In the genomic region with DNA sequence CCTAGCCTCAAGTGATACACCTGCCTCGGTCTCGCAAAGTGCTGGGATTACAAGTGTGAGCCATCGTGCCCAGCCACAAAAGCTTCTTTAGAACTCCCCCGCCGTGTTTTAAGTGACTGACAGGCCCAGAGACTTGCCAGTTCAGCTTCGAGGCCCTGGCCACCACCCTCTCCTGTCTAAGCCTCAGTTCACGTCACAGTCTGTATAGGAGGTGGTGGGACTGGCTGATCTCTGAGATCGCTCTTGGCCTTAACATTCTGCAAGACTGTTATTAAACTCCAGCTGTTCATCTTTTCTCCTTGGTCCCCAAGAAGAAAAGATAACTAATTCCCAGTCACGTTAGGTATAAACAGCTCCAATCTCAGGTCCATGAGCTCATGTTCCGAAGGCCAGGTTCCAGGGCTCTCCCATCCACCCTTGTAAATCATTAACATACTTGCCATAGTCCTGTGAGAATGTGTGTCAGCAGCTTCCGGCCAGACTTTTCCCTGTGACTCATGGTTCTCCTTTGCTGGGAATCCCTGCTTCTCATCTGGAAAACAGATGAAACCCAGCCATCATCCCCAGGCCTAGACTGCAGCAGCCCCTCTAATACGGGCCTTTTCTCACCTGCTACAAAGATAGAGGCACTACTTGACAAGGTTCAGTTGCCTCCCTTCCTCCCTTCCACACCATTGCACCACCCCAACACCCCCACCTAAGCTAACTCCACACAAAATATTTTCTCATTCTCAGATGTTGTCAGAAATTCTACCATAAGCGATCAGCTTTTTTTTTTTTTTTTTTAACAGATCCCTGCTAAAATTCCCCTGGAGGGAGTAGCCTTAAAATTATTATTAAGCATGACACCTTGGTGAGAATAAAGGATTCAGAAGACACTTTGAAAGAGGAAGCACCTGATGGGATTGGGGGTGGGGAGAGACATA, we compare ENCODE assay signal across 8 cellular contexts. TPM values are rescaled to one million over a fixed set of nuclear protein-coding genes. Genes with fewer than 3 reads are reported as not detected.
DNase-seq lines count a peak whose midpoint lies in the region; ATAC-seq and TF ChIP-seq lines count a peak whose summit lies in the region.

No MANE protein-coding gene starts in this region.

- peak; percentile 94 for DNase-seq in AG08395 (ENCODE audit: low spot score)
- DNase-seq in dermis microvascular lymphatic vessel endothelial cell (ENCODE audit: low read depth in 2 of 2) = peak; percentile 81 to 97
- DNase-seq in mucosa of gallbladder (ENCODE audit: low spot score) = peak; percentile 84
- DNase-seq in NOMO-1 treated with dmso at 0.1 percent for 144 hours (lab: John Stamatoyannopoulos, UW; ENCODE audit: unreplicated experiment) = no peak
- DNase-seq in Kasumi-1 (lab: John Stamatoyannopoulos, UW) = no peak
- no peak for DNase-seq in cerebellum (ENCODE audit: low spot score)

- TF ChIP-seq RAD21 in Ishikawa (IDR thresholded peaks at IDR 0.05; ENCODE audit: low read depth) = no peak

- ATAC-seq in HG03565 (IDR thresholded peaks at IDR 0.05; ENCODE audit: unreplicated experiment) = no peak

- no peak for TF ChIP-seq EP300 in Ishikawa (IDR thresholded peaks at IDR 0.05; ENCODE audit: borderline replicate concordance)

TF ChIP-seq in Ishikawa, 13 proteins besides CTCF, POLR2A, EP300 and RAD21:
- 0 out of 2 replicates have a peak, but pooled peaks have one; percentile 16 for TF ChIP-seq TEAD4 (IDR thresholded peaks at IDR 0.05)
- TF ChIP-seq, protein P1, sequence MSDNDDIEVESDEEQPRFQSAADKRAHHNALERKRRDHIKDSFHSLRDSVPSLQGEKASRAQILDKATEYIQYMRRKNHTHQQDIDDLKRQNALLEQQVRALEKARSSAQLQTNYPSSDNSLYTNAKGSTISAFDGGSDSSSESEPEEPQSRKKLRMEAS (IDR thresholded peaks at IDR 0.05) = no peak
- TF ChIP-seq CREB1 (IDR thresholded peaks at IDR 0.05; ENCODE audit: low read depth) = no peak
- no peak for TF ChIP-seq CEBPB (IDR thresholded peaks at IDR 0.05)

RNA-seq across cellular contexts. Expression of gene KIAA0930, which starts 5.6 kb away (rescaled TPM):
- 39.3 and 57.7 TPM in 2 replicates for total RNA-seq in dermis microvascular lymphatic vessel endothelial cell
- 93.1 TPM for total RNA-seq in mucosa of gallbladder
- 37.0 TPM for total RNA-seq in cerebellum

RNA-seq across cellular contexts. Expression of gene UPK3A, which starts 38.4 kb away (rescaled TPM):
- total RNA-seq in dermis microvascular lymphatic vessel endothelial cell = not detected in 2 replicates
- 0.40 TPM for total RNA-seq in mucosa of gallbladder
- total RNA-seq in cerebellum = not detected

Comparison
In these comparisons a context has a peak if more than half of its experiments do, and no peak if none do; other contexts are left out.
1. DNase-seq: peak in AG08395 (single experiment), dermis microvascular lymphatic vessel endothelial cell (2 of 2) and mucosa of gallbladder (single experiment); none in NOMO-1 treated with dmso at 0.1 percent for 144 hours (single experiment), Kasumi-1 (0 of 2) and cerebellum (single experiment).